ENCODE assay signal across 16 cellular contexts in genomic region chr7:22445871-22446270, GRCh38. TPM values are rescaled to one million over a fixed set of nuclear protein-coding genes. Genes with fewer than 3 reads are reported as not detected.
DNase-seq lines count a peak whose midpoint lies in the region; ATAC-seq and TF ChIP-seq lines count a peak whose summit lies in the region.
"Had no signal": no experiment of that assay in that cellular context is flagged by ENCODE, and none has a peak within 500 bp of the region (broad histone marks: within the 10 kb centered on the region; RNA-seq: fewer than 3 reads in every experiment).

No MANE protein-coding gene starts in this region.

- H3K27me3 Mint-ChIP-seq in T-helper 2 cell treated with Interferon-gamma antibody and Interleukin-4, amounts not matched to agents 5 μg/mL and 100 μg/mL, for 36 hours (ENCODE audit: low read depth): peaks cover 19% of the 10 kb centered on the region

- peaks cover 15% of the 10 kb centered on the region for H3K4me1 Mint-ChIP-seq in T-helper 2 cell treated with Interferon-gamma antibody and Interleukin-4, amounts not matched to agents 5 μg/mL and 100 μg/mL, for 36 hours (ENCODE audit: low read depth)

- H3K9me3 Mint-ChIP-seq in T-helper 2 cell treated with Interferon-gamma antibody and Interleukin-4, amounts not matched to agents 5 μg/mL and 100 μg/mL, for 36 hours: no peaks in the 10 kb centered on the region
- H3K9me3 Mint-ChIP-seq: activated T-helper 1 cell treated with anti-CD3 and anti-CD28 coated beads, Interleukin-12 subunit alpha, Interleukin-12 subunit beta, Interleukin-2, Interleukin-4 antibody, amounts not matched to agents 30 ng/mL and 10 ng/mL and 1 ng/mL, durations not matched to agents 14 hours and 24 hours and 36 hours; CD8-positive, alpha-beta memory T cell; IgD-negative memory B cell; stimulated activated naive CD8-positive, alpha-beta T cell treated with anti-CD3 and anti-CD28 coated beads, Interleukin-15, Interleukin-2, amounts not matched to agents 100 ng/mL and 50 ng/mL, for 24 hours had no signal

- H3F3A ChIP-seq in OCI-LY1 (ENCODE audit: insufficient read depth, low read length): peaks cover 7% of the 10 kb centered on the region; the same call in 1 of the 2 replicates

- no peaks in the 10 kb centered on the region for H3K36me3 Mint-ChIP-seq in T-helper 2 cell treated with Interferon-gamma antibody and Interleukin-4, amounts not matched to agents 5 μg/mL and 100 μg/mL, for 36 hours (ENCODE audit: low read depth)
- H3K36me3 Mint-ChIP-seq: CD8-positive, alpha-beta memory T cell; IgD-negative memory B cell had no signal

- H3K27ac ChIP-seq in heart left ventricle (peak overlapping the region; percentile 6 to 87 (median 68)), right cardiac atrium (ENCODE audit: low read length) (no peak overlapping the region), OCI-LY1 (ENCODE audit: low read depth, low read length, poor library complexity, severe bottlenecking) (peak overlapping the region; percentile 95), esophagus squamous epithelium (peak overlapping the region; percentile 68 to 77 (median 72)), temporal lobe (ENCODE audit: low read depth, low read length) (peak overlapping the region; percentile 15)

- H3K79me2 ChIP-seq in OCI-LY1 (ENCODE audit: insufficient read depth, low read length): no peaks in the 10 kb centered on the region

- H4K20me1 ChIP-seq in OCI-LY1 (ENCODE audit: insufficient read depth, low read length): no peaks in the 10 kb centered on the region

- no peaks in the 10 kb centered on the region for H3K9me3 ChIP-seq in heart left ventricle
- no peaks in the 10 kb centered on the region for H3K9me3 ChIP-seq in right cardiac atrium (ENCODE audit: control insufficient read depth, low read length)
- no peaks in the 10 kb centered on the region for H3K9me3 ChIP-seq in OCI-LY1 (ENCODE audit: low read length)
- no peaks in the 10 kb centered on the region for H3K9me3 ChIP-seq in esophagus squamous epithelium

- intact Hi-C loops in heart left ventricle (cut with DNase I) (loop anchor here in 3 of 10 donors (1.0 to 10.0 kb wide), 5 partner anchors 37 to 231 kb away; partner anchors contain the start of gene RAPGEF5 (in 1 of the 3)), right cardiac atrium (cut with DNase I) (loop anchor here in 1 of 4 donors (10.0 kb wide), 1 partner anchor 91 kb away; the partner anchor contains the start of gene RAPGEF5), esophagus squamous epithelium (cut with DNase I) (no loop called here), lower leg skin (cut with DNase I; ENCODE audit: low total_unique reads) (no loop called here)

- DNase-seq in heart left ventricle (no peak), right cardiac atrium (no peak), esophagus squamous epithelium (lab: John Stamatoyannopoulos, UW) (no peak), lower leg skin (ENCODE audit: low spot score in 2 of 2) (no peak)
- DNase-seq in T-helper 2 cell treated with Interferon-gamma antibody and Interleukin-4, amounts not matched to agents 5 μg/mL and 100 μg/mL, for 36 hours (ENCODE audit: low spot score): no peak
- DNase-seq: activated CD8-positive, alpha-beta memory T cell treated with anti-CD3 and anti-CD28 coated beads for 24 hours; mesendoderm; NCI-H2227 treated with DMSO at 0.1 percent for 48 hours; T-helper 1 cell had no signal

- no peak for TF ChIP-seq POLR2A in heart left ventricle (IDR thresholded peaks at IDR 0.05)
- TF ChIP-seq POLR2A in esophagus squamous epithelium (IDR thresholded peaks at IDR 0.05): no peak
- TF ChIP-seq POLR2A in lower leg skin (IDR thresholded peaks at IDR 0.05): no peak

- WGBS in heart left ventricle, 4 donors: 43 to 56% (median 53%) methylated on average over 2 to 3 of the region's 3 CpGs
- WGBS in right cardiac atrium: 62% methylated on average over 3 of the region's 3 CpGs
- 35 to 40% methylated on average over 3 of the region's 3 CpGs for WGBS in esophagus squamous epithelium, 2 donors
- 47 to 67% methylated on average over 3 of the region's 3 CpGs for WGBS in lower leg skin, 2 donors

- H3K4me3 ChIP-seq in heart left ventricle (no peak overlapping the region), right cardiac atrium (ENCODE audit: low read length) (no peak overlapping the region), OCI-LY1 (ENCODE audit: low read depth, low read length, poor library complexity, severe bottlenecking) (no peak overlapping the region), esophagus squamous epithelium (no peak overlapping the region), lower leg skin (ENCODE audit: low read depth, poor library complexity, severe bottlenecking) (no peak overlapping the region)

- H3K4me1 ChIP-seq in heart left ventricle: peaks cover 3 to 36% (median 27%) of the 10 kb centered on the region in 12 donors
- peaks cover 4% of the 10 kb centered on the region for H3K4me1 ChIP-seq in right cardiac atrium (ENCODE audit: control insufficient read depth, insufficient read depth, low read length)
- H3K4me1 ChIP-seq in OCI-LY1 (ENCODE audit: insufficient read depth, low read length, severe bottlenecking): peaks cover 79% of the 10 kb centered on the region
- H3K4me1 ChIP-seq in esophagus squamous epithelium: peaks cover 24 to 39% (median 31%) of the 10 kb centered on the region in 3 donors

- H3K9ac ChIP-seq in OCI-LY1 (ENCODE audit: low read length): peak overlapping the region; percentile 54

- H3K27ac Mint-ChIP-seq in T-helper 2 cell treated with Interferon-gamma antibody and Interleukin-4, amounts not matched to agents 5 μg/mL and 100 μg/mL, for 36 hours: no peak overlapping the region
- H3K27ac Mint-ChIP-seq: activated T-helper 1 cell treated with anti-CD3 and anti-CD28 coated beads, Interleukin-12 subunit alpha, Interleukin-12 subunit beta, Interleukin-2, Interleukin-4 antibody, amounts not matched to agents 30 ng/mL and 10 ng/mL and 1 ng/mL, durations not matched to agents 14 hours and 24 hours and 36 hours; CD8-positive, alpha-beta memory T cell had no signal

- no peak overlapping the region for H3K4me3 Mint-ChIP-seq in T-helper 2 cell treated with Interferon-gamma antibody and Interleukin-4, amounts not matched to agents 5 μg/mL and 100 μg/mL, for 36 hours
- H3K4me3 Mint-ChIP-seq: activated T-helper 1 cell treated with anti-CD3 and anti-CD28 coated beads, Interleukin-12 subunit alpha, Interleukin-12 subunit beta, Interleukin-2, Interleukin-4 antibody, amounts not matched to agents 30 ng/mL and 10 ng/mL and 1 ng/mL, durations not matched to agents 14 hours and 24 hours and 36 hours; CD8-positive, alpha-beta memory T cell had no signal

- no peak overlapping the region for H2AFZ ChIP-seq in OCI-LY1 (ENCODE audit: low read length)

- ATAC-seq in heart left ventricle: no peak
- no peak for ATAC-seq in right cardiac atrium
- ATAC-seq in GM18520 (IDR thresholded peaks at IDR 0.05; ENCODE audit: unreplicated experiment): no peak

- H3K4me2 ChIP-seq in OCI-LY1 (ENCODE audit: low read length): peak overlapping the region; percentile 56

- H3K27me3 ChIP-seq in heart left ventricle (no peaks in the 10 kb centered on the region), right cardiac atrium (ENCODE audit: control insufficient read depth, insufficient read depth) (no peaks in the 10 kb centered on the region), OCI-LY1 (ENCODE audit: insufficient read depth, low read length) (no peaks in the 10 kb centered on the region), esophagus squamous epithelium (no peaks in the 10 kb centered on the region)

- H3K9me2 ChIP-seq in OCI-LY1 (ENCODE audit: low read depth, low read length): no peaks in the 10 kb centered on the region

- TF ChIP-seq CTCF in heart left ventricle (IDR thresholded peaks at IDR 0.05) (no peak), OCI-LY1 (IDR thresholded peaks at IDR 0.05; ENCODE audit: low read length) (no peak), esophagus squamous epithelium (IDR thresholded peaks at IDR 0.05) (no peak), lower leg skin (IDR thresholded peaks at IDR 0.05) (no peak)

- no peaks in the 10 kb centered on the region for H3K36me3 ChIP-seq in heart left ventricle
- no peaks in the 10 kb centered on the region for H3K36me3 ChIP-seq in OCI-LY1 (ENCODE audit: insufficient read depth, low read length)
- H3K36me3 ChIP-seq in esophagus squamous epithelium: no peaks in the 10 kb centered on the region

RNA-seq across cellular contexts. Expression of gene STEAP1B, which starts 54.1 kb away (rescaled TPM):
- 1 to 10 TPM in 1 of 9 donors, under 1 TPM in 6, not detected in 2; 0.26 to 1.7 (median 0.52) TPM for total RNA-seq in heart left ventricle
- under 1 TPM; 0.32 to 0.46 TPM for polyA plus RNA-seq in heart left ventricle
- 1 to 10 TPM in 1 of 4 donors, under 1 TPM in 3; 0.40 to 1.1 (median 0.70) TPM for total RNA-seq in right cardiac atrium
- polyA plus RNA-seq in right cardiac atrium: 0.36 TPM
- 10 to 100 TPM in 1 of 4 donors, under 1 TPM in 3; 0.29 to 13.1 (median 0.69) TPM for total RNA-seq in esophagus squamous epithelium
- total RNA-seq in temporal lobe: 1.2 TPM
- total RNA-seq in lower leg skin: 1 to 10 TPM in 1 of 4 donors, under 1 TPM in 1, not detected in 2; 0.29 to 1.4 TPM
- polyA plus RNA-seq: CD8-positive, alpha-beta memory T cell had no signal
